In genomic region chr16:20347666-20348364, GRCh38 we compare ENCODE assay signal across 1 cellular context.
TF ChIP-seq lines count a peak whose summit lies in the region.

No MANE protein-coding gene starts in this region.

TF ChIP-seq in H1, 55 proteins besides CTCF, POLR2A, EP300 and RAD21:
- TF ChIP-seq MAFK (IDR thresholded peaks at IDR 0.05; ENCODE audit: low read depth, low read length) (no peak), JUN (IDR thresholded peaks at IDR 0.05; ENCODE audit: low read depth, low read length) (no peak), CHD7 (IDR thresholded peaks at IDR 0.05; ENCODE audit: insufficient replicate concordance, low read length) (no peak)
